Comparison of ENCODE assay signal across 9 cellular contexts in genomic region chr1:8629241-8630091, GRCh38.
DNase-seq lines count a peak whose midpoint lies in the region; ATAC-seq and TF ChIP-seq lines count a peak whose summit lies in the region.
"Had no signal": no experiment of that assay in that cellular context is flagged by ENCODE, and none has a peak within 500 bp of the region (broad histone marks: within the 10 kb centered on the region; RNA-seq: fewer than 3 reads in every experiment).

No MANE protein-coding gene starts in this region.

- H3K27me3 ChIP-seq in Peyer's patch = no peaks in the 10 kb centered on the region
- no peaks in the 10 kb centered on the region for H3K27me3 ChIP-seq in upper lobe of left lung
- H3K27me3 ChIP-seq: gastrocnemius medialis had no signal

- DNase-seq in COR-L47 (lab: John Stamatoyannopoulos, UW) = peak; percentile 85
- peak in 2 of 3 donors; percentile 35 to 57 for DNase-seq in Peyer's patch
- DNase-seq in Right ventricle myocardium superior = no peak
- peak in 1 of 2 donors; percentile 32 for DNase-seq in upper lobe of left lung
- DNase-seq in activated CD8-positive, alpha-beta memory T cell treated with anti-CD3 and anti-CD28 coated beads, Interleukin-2, amount 50 U/mL, for 4 hours = no peak
- no peak for DNase-seq in GDM1 (lab: John Stamatoyannopoulos, UW)
- DNase-seq: gastrocnemius medialis had no signal

- TF ChIP-seq EP300 in upper lobe of left lung (IDR thresholded peaks at IDR 0.05) = no peak

- no peaks in the 10 kb centered on the region for H3K36me3 ChIP-seq in Peyer's patch
- H3K36me3 ChIP-seq in upper lobe of left lung = no peaks in the 10 kb centered on the region
- H3K36me3 ChIP-seq: gastrocnemius medialis had no signal

- H3K9me3 ChIP-seq in Peyer's patch = no peaks in the 10 kb centered on the region
- H3K9me3 ChIP-seq in upper lobe of left lung = no peaks in the 10 kb centered on the region
- H3K9me3 ChIP-seq: gastrocnemius medialis had no signal

- peak; percentile 58 for ATAC-seq in GM19328 (IDR thresholded peaks at IDR 0.05; ENCODE audit: unreplicated experiment)
- ATAC-seq in HG03175 (IDR thresholded peaks at IDR 0.05; ENCODE audit: unreplicated experiment) = peak; percentile 79
- peak; percentile 82 for ATAC-seq in Right ventricle myocardium superior (ENCODE audit: poor library complexity)
- ATAC-seq in upper lobe of left lung (ENCODE audit: low FRiP score in 2 of 2) = peak; percentile 47 to 61

- intact Hi-C loops in Right ventricle myocardium superior (cut with DNase I) = no loop called here

- TF ChIP-seq POLR2A in Peyer's patch (IDR thresholded peaks at IDR 0.05) (no peak), upper lobe of left lung (IDR thresholded peaks at IDR 0.05) (no peak)

- H3K4me1 ChIP-seq in Peyer's patch (peaks cover 0 to 16% (median 3%) of the 10 kb centered on the region in 4 donors), upper lobe of left lung (peaks cover 7 to 42% (median 30%) of the 10 kb centered on the region in 4 donors)

- TF ChIP-seq CTCF in Peyer's patch (IDR thresholded peaks at IDR 0.05) (no peak), upper lobe of left lung (IDR thresholded peaks at IDR 0.05) (no peak)

- H3K4me3 ChIP-seq in Peyer's patch (no peak overlapping the region), upper lobe of left lung (no peak overlapping the region)
- H3K4me3 ChIP-seq: gastrocnemius medialis had no signal

- WGBS in upper lobe of left lung, 2 donors = 44 to 56% methylated on average over 7 of the region's 7 CpGs

- H3K27ac ChIP-seq in Peyer's patch (peak overlapping the region in 2 of 4 donors; percentile 30 to 43), upper lobe of left lung (peak overlapping the region; percentile 1 to 49 (median 22))
- H3K27ac ChIP-seq: gastrocnemius medialis had no signal

Comparison
In these comparisons a context has a peak if more than half of its experiments do, and no peak if none do; other contexts are left out.
1. DNase-seq: peak in COR-L47 (single experiment) and Peyer's patch (2 of 3); none in Right ventricle myocardium superior (single experiment), activated CD8-positive, alpha-beta memory T cell treated with anti-CD3 and anti-CD28 coated beads, Interleukin-2, amount 50 U/mL, for 4 hours (single experiment) and GDM1 (single experiment).
2. Peak in every context shown above with its lines, with median percentiles within 50 percentile points of each other: ATAC-seq.